Comparison of ENCODE assay signal across 10 cellular contexts in genomic region chr1:47708658-47709301, GRCh38.
DNase-seq lines count a peak whose midpoint lies in the region; ATAC-seq and TF ChIP-seq lines count a peak whose summit lies in the region.
"Had no signal": no experiment of that assay in that cellular context is flagged by ENCODE, and none has a peak within 500 bp of the region (broad histone marks: within the 10 kb centered on the region; RNA-seq: fewer than 3 reads in every experiment).

No MANE protein-coding gene starts in this region.

- 6% methylated on average over 31 of the region's 42 CpGs for WGBS in hepatocyte (ENCODE audit: low lambda C conversion rate, missing lambda C conversion rate)

- peak; percentile 28 for DNase-seq in NCI-H1105 (lab: John Stamatoyannopoulos, UW)
- DNase-seq in NCI-H1105 treated with DMSO at 0.1 percent for 48 hours (lab: John Stamatoyannopoulos, UW), result no peak
- no peak for DNase-seq in PC-3
- peak; percentile 60 for DNase-seq in hepatocyte (ENCODE audit: low spot score)
- DNase-seq in superior temporal gyrus (ENCODE audit: extremely low spot score), result no peak
- DNase-seq: activated CD4-positive, alpha-beta T cell treated with anti-CD3 and anti-CD28 coated beads, Interleukin-2, amount 50 U/mL, for 4 hours; foreskin melanocyte had no signal

- ATAC-seq in PC-3 (no peak), HG02973 (IDR thresholded peaks at IDR 0.05; ENCODE audit: unreplicated experiment) (no peak), HG02852 (IDR thresholded peaks at IDR 0.05; ENCODE audit: unreplicated experiment) (no peak)

- H3K9me3 ChIP-seq in PC-3 (ENCODE audit: low read length) (no peaks in the 10 kb centered on the region), hepatocyte (ENCODE audit: low read depth) (no peaks in the 10 kb centered on the region), skeletal muscle tissue (ENCODE audit: control insufficient read depth in 3 of 3, low read length in 3 of 3) (no peaks in the 10 kb centered on the region)

- peak overlapping the region; percentile 87 for H3K4me2 ChIP-seq in PC-3 (ENCODE audit: low read length)
- peak overlapping the region; percentile 88 for H3K4me2 ChIP-seq in hepatocyte

- no peak for TF ChIP-seq CTCF in PC-3 (conservative IDR thresholded peaks at IDR 0.05; ENCODE audit: low read depth, low read length)
- no peak for TF ChIP-seq CTCF in hepatocyte (IDR thresholded peaks at IDR 0.05; ENCODE audit: poor library complexity)

- peaks cover 70% of the 10 kb centered on the region for H3K27me3 ChIP-seq in PC-3 (ENCODE audit: low read length)
- H3K27me3 ChIP-seq in hepatocyte, result peaks cover 70% of the 10 kb centered on the region
- peaks cover 68 to 71% (median 71%) of the 10 kb centered on the region in 3 donors for H3K27me3 ChIP-seq in skeletal muscle tissue (ENCODE audit: control insufficient read depth in 3 of 3, insufficient read depth in 3 of 3, low read length in 3 of 3)

- CTCF ChIA-PET in PC-3 (lab: Charles Lee), result interaction anchor here (0.8 kb wide), 1 partner anchor 273 kb away, joined by 3 read pairs; no protein-coding TSS in a partner anchor

- no peaks in the 10 kb centered on the region for H4K20me1 ChIP-seq in PC-3 (ENCODE audit: low read length)
- H4K20me1 ChIP-seq in hepatocyte (ENCODE audit: insufficient read depth, poor library complexity, severe bottlenecking), result no peaks in the 10 kb centered on the region

- no peaks in the 10 kb centered on the region for H3K79me2 ChIP-seq in PC-3 (ENCODE audit: low read length)
- H3K79me2 ChIP-seq in hepatocyte, result no peaks in the 10 kb centered on the region

- intact Hi-C loops in PC-3 (cut with micrococcal nuclease), result no loop called here

- H3K36me3 ChIP-seq in PC-3 (ENCODE audit: low read depth, low read length) (no peaks in the 10 kb centered on the region), hepatocyte (replicated peaks; ENCODE audit: insufficient read depth, low read depth) (no peaks in the 10 kb centered on the region), skeletal muscle tissue (ENCODE audit: control insufficient read depth in 3 of 3, insufficient read depth in 3 of 3, low read length in 3 of 3) (no peaks in the 10 kb centered on the region)

- H3K4me1 ChIP-seq in PC-3 (ENCODE audit: insufficient read depth, low read length), result peaks cover 17% of the 10 kb centered on the region
- peaks cover 23% of the 10 kb centered on the region for H3K4me1 ChIP-seq in hepatocyte (ENCODE audit: insufficient read depth)
- H3K4me1 ChIP-seq in skeletal muscle tissue (ENCODE audit: control insufficient read depth in 3 of 3, insufficient read depth in 3 of 3, low read length in 3 of 3), result peaks cover 17 to 23% (median 20%) of the 10 kb centered on the region in 3 donors

- H3F3A ChIP-seq in PC-3 (ENCODE audit: low read length, unreplicated experiment), result no peaks in the 10 kb centered on the region

- BruUV-seq in PC-3 (replicated peaks; lab: Mats Ljungman, UMichigan), result no TSS peak

- H3K27ac ChIP-seq in PC-3 (ENCODE audit: low read length), result no peak overlapping the region
- H3K27ac ChIP-seq in hepatocyte, result peak overlapping the region; percentile 23
- H3K27ac ChIP-seq in skeletal muscle tissue (ENCODE audit: low read depth, low read length), result no peak overlapping the region

- H3K4me3 ChIP-seq in PC-3 (ENCODE audit: low read length) (peak overlapping the region; percentile 66), hepatocyte (peak overlapping the region; percentile 45), skeletal muscle tissue (ENCODE audit: low read length in 3 of 3) (peak overlapping the region; percentile 7 to 59 (median 58))

- peak overlapping the region; percentile 80 for H2AFZ ChIP-seq in PC-3 (ENCODE audit: low read length)
- peak overlapping the region; percentile 81 for H2AFZ ChIP-seq in hepatocyte

- POLR2A ChIA-PET in PC-3 (lab: Charles Lee; ENCODE audit: unreplicated experiment), result no interaction called here

- H3K9me2 ChIP-seq in PC-3 (replicated peaks; ENCODE audit: low read length), result no peaks in the 10 kb centered on the region
- no peaks in the 10 kb centered on the region for H3K9me2 ChIP-seq in hepatocyte (replicated peaks; ENCODE audit: insufficient read depth)

- no peak overlapping the region for H3K9ac ChIP-seq in PC-3 (ENCODE audit: low read length)
- peak overlapping the region in 1 of 3 donors; percentile 2 for H3K9ac ChIP-seq in skeletal muscle tissue (ENCODE audit: low read depth in 1 of 3, low read length in 3 of 3)

Comparison
In these comparisons a context has a peak if more than half of its experiments do, and no peak if none do; other contexts are left out.
1. DNase-seq: peak in NCI-H1105 (single experiment) and hepatocyte (single experiment); none in NCI-H1105 treated with DMSO at 0.1 percent for 48 hours (single experiment), PC-3 (single experiment) and superior temporal gyrus (single experiment).
2. Peak in every context shown above with its lines, with median percentiles within 50 percentile points of each other: H3K4me3 ChIP-seq.